ENCODE assay signal across 1 cellular context in genomic region chr5:119321569-119322311, GRCh38.
A peak's percentile ranks its signal among the peaks of the same experiment; 100 is the strongest.
TF ChIP-seq lines count a peak whose summit lies in the region.

No MANE protein-coding gene starts in this region.

TF ChIP-seq in K562, 482 proteins besides CTCF, POLR2A, EP300 and RAD21 (continued from another document and continues in another):
- TF ChIP-seq ZNF318 (IDR thresholded peaks at IDR 0.05; ENCODE audit: borderline replicate concordance in 1 of 2, low read depth in 1 of 2): peak in 1 of 2 experiments; percentile 47; a peak in 1 of 4 replicates
- peak; percentile 86 for TF ChIP-seq MBD2 (IDR thresholded peaks at IDR 0.05; ENCODE audit: borderline replicate concordance, low read depth)
- TF ChIP-seq RBFOX2 (IDR thresholded peaks at IDR 0.05; ENCODE audit: low read depth, low read length): peak; percentile 59
- peak; percentile 85 for TF ChIP-seq ZNF316 (IDR thresholded peaks at IDR 0.05)
- no peak for TF ChIP-seq HNRNPLL (IDR thresholded peaks at IDR 0.05; ENCODE audit: low read depth, low read length, poor library complexity, severe bottlenecking)
- peak; percentile 87 for TF ChIP-seq MTA3 (IDR thresholded peaks at IDR 0.05; ENCODE audit: borderline replicate concordance)
- no peak; the same call in 1 of the 2 replicates for TF ChIP-seq XRCC3 (IDR thresholded peaks at IDR 0.05)
- TF ChIP-seq EHMT2 (IDR thresholded peaks at IDR 0.05): peak; percentile 90
- no peak for TF ChIP-seq GABPA (tag; conservative IDR thresholded peaks at IDR 0.05; ENCODE audit: low read depth)
- no peak for TF ChIP-seq ZNF518B (CRISPR knock-in tag; IDR thresholded peaks at IDR 0.05)
- TF ChIP-seq ZNF696 (CRISPR knock-in tag; conservative IDR thresholded peaks at IDR 0.05): no peak
- TF ChIP-seq NFE2 (IDR thresholded peaks at IDR 0.05; ENCODE audit: low read depth): peak; percentile 93
- no peak for TF ChIP-seq MED1 (CRISPR knock-in tag; IDR thresholded peaks at IDR 0.05; ENCODE audit: borderline replicate concordance)
- no peak for TF ChIP-seq ZNF444 (CRISPR knock-in tag; IDR thresholded peaks at IDR 0.05)
- TF ChIP-seq CEBPG (CRISPR knock-in tag; IDR thresholded peaks at IDR 0.05): peak; percentile 83
- peak; percentile 82 to 86 for TF ChIP-seq CEBPG (tag; conservative IDR thresholded peaks at IDR 0.05 in 1 of 2, IDR thresholded peaks at IDR 0.05 in 1 of 2)
- peak; percentile 71 for TF ChIP-seq EGR1 (conservative IDR thresholded peaks at IDR 0.05)
- peak in 1 of 2 experiments; percentile 89; a peak in 3 of 4 replicates for TF ChIP-seq TEAD1 (CRISPR knock-in tag; IDR thresholded peaks at IDR 0.05)
- no peak for TF ChIP-seq ZNF512 (tag; IDR thresholded peaks at IDR 0.05)
- TF ChIP-seq IRF9 (tag; IDR thresholded peaks at IDR 0.05): peak; percentile 86; the same call in 1 of the 2 replicates
- TF ChIP-seq TAF9B (IDR thresholded peaks at IDR 0.05; ENCODE audit: partially characterized antibody): peak; percentile 84
- no peak for TF ChIP-seq ATF6 (CRISPR knock-in tag; IDR thresholded peaks at IDR 0.05)
- TF ChIP-seq GMEB1 (CRISPR knock-in tag; IDR thresholded peaks at IDR 0.05): no peak
- TF ChIP-seq ZBTB34 (CRISPR knock-in tag; IDR thresholded peaks at IDR 0.05): no peak
- no peak for TF ChIP-seq ZNF133 (CRISPR knock-in tag; IDR thresholded peaks at IDR 0.05)
- TF ChIP-seq SNAPC5 (CRISPR knock-in tag; IDR thresholded peaks at IDR 0.05): no peak
- no peak for TF ChIP-seq CBFB (CRISPR knock-in tag; IDR thresholded peaks at IDR 0.05)
- no peak for TF ChIP-seq RNF219 (CRISPR knock-in tag; IDR thresholded peaks at IDR 0.05)
- no peak for TF ChIP-seq GTF2E2 (tag; IDR thresholded peaks at IDR 0.05)
- TF ChIP-seq ZNF655 (CRISPR knock-in tag; IDR thresholded peaks at IDR 0.05): no peak
- TF ChIP-seq RCOR1 (IDR thresholded peaks at IDR 0.05; ENCODE audit: borderline replicate concordance in 1 of 2, low read depth in 2 of 2, low read length in 2 of 2): peak in 1 of 2 experiments; percentile 93; a peak in 2 of 4 replicates
- TF ChIP-seq XRCC4 (IDR thresholded peaks at IDR 0.05; ENCODE audit: extremely low read depth, insufficient read depth, insufficient read length): no peak
- no peak for TF ChIP-seq BRCA1 (IDR thresholded peaks at IDR 0.05)
- TF ChIP-seq BRCA1 (CRISPR knock-in tag; IDR thresholded peaks at IDR 0.05): no peak
- peak; percentile 82 for TF ChIP-seq CREM (IDR thresholded peaks at IDR 0.05; ENCODE audit: low read depth)
